In the genomic region with DNA sequence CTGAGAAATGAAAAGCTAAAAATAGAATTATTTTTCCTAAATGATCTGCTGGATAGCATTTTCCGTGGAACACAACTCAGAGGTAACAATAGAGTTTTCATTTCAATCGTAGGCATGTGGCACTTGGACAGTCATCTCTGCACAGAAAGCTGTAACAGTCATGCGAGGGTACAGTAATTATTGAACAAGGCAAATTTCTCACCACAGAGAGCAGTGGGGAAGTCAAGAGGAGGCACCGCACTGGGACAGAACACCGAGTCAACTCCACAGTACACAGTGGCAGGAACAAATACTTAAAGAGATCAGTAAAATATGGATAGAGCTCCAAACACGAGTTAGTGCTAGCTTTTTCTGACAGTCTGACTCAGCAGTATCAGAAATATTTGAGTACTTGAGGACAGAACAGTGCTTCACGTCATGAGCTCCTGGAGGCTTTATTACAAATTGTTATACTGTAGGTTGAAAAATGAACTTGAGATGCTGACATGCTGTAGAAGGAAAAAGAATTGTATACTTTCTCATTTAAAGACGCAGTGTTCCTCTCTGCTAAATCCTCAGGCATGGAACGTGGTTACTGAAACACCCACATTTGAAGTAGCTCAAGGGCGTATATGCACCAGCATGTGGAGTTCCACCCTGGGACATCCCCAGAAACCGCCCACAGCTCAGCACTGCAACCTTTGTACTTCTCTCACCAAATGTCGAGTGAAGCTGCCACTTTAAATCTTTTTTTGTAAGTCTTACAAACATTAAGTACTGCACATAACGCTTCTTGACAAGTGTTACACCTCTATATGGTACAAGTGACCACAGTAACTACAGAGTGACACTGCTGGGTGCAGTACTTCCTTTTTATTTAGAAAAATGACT, we compare ENCODE assay signal across 2 cellular contexts.
TF ChIP-seq lines count a peak whose summit lies in the region.

No MANE protein-coding gene starts in this region.

TF ChIP-seq in HCT116, 20 proteins besides CTCF, POLR2A, EP300 and RAD21:
- no peak for TF ChIP-seq CBX3 (IDR thresholded peaks at IDR 0.05; ENCODE audit: low read depth)
- TF ChIP-seq POLR2AphosphoS5 (IDR thresholded peaks at IDR 0.05; ENCODE audit: low read depth, low read length), result no peak
- TF ChIP-seq TCF7L2 (IDR thresholded peaks at IDR 0.05; ENCODE audit: borderline replicate concordance, extremely low read depth, insufficient read depth, insufficient read length), result no peak
- no peak for TF ChIP-seq ZFX (IDR thresholded peaks at IDR 0.05)
- no peak for TF ChIP-seq JUND (IDR thresholded peaks at IDR 0.05)
- TF ChIP-seq ZNF274 (IDR thresholded peaks at IDR 0.05; ENCODE audit: low read depth, low read length), result no peak
- TF ChIP-seq SIN3A (IDR thresholded peaks at IDR 0.05; ENCODE audit: low read depth), result no peak
- TF ChIP-seq, protein P1, sequence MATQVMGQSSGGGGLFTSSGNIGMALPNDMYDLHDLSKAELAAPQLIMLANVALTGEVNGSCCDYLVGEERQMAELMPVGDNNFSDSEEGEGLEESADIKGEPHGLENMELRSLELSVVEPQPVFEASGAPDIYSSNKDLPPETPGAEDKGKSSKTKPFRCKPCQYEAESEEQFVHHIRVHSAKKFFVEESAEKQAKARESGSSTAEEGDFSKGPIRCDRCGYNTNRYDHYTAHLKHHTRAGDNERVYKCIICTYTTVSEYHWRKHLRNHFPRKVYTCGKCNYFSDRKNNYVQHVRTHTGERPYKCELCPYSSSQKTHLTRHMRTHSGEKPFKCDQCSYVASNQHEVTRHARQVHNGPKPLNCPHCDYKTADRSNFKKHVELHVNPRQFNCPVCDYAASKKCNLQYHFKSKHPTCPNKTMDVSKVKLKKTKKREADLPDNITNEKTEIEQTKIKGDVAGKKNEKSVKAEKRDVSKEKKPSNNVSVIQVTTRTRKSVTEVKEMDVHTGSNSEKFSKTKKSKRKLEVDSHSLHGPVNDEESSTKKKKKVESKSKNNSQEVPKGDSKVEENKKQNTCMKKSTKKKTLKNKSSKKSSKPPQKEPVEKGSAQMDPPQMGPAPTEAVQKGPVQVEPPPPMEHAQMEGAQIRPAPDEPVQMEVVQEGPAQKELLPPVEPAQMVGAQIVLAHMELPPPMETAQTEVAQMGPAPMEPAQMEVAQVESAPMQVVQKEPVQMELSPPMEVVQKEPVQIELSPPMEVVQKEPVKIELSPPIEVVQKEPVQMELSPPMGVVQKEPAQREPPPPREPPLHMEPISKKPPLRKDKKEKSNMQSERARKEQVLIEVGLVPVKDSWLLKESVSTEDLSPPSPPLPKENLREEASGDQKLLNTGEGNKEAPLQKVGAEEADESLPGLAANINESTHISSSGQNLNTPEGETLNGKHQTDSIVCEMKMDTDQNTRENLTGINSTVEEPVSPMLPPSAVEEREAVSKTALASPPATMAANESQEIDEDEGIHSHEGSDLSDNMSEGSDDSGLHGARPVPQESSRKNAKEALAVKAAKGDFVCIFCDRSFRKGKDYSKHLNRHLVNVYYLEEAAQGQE (IDR thresholded peaks at IDR 0.05; ENCODE audit: low read depth), result no peak
- TF ChIP-seq, protein P2, sequence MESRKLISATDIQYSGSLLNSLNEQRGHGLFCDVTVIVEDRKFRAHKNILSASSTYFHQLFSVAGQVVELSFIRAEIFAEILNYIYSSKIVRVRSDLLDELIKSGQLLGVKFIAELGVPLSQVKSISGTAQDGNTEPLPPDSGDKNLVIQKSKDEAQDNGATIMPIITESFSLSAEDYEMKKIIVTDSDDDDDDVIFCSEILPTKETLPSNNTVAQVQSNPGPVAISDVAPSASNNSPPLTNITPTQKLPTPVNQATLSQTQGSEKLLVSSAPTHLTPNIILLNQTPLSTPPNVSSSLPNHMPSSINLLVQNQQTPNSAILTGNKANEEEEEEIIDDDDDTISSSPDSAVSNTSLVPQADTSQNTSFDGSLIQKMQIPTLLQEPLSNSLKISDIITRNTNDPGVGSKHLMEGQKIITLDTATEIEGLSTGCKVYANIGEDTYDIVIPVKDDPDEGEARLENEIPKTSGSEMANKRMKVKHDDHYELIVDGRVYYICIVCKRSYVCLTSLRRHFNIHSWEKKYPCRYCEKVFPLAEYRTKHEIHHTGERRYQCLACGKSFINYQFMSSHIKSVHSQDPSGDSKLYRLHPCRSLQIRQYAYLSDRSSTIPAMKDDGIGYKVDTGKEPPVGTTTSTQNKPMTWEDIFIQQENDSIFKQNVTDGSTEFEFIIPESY (IDR thresholded peaks at IDR 0.05; ENCODE audit: extremely low read depth, insufficient replicate concordance, low read length), result no peak
- TF ChIP-seq YY1 (IDR thresholded peaks at IDR 0.05; ENCODE audit: extremely low read depth, insufficient replicate concordance, low read depth, low read length), result no peak
- TF ChIP-seq SP1 (IDR thresholded peaks at IDR 0.05; ENCODE audit: low read depth), result no peak
- TF ChIP-seq, protein P3, sequence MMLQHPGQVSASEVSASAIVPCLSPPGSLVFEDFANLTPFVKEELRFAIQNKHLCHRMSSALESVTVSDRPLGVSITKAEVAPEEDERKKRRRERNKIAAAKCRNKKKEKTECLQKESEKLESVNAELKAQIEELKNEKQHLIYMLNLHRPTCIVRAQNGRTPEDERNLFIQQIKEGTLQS (IDR thresholded peaks at IDR 0.05), result no peak

TF ChIP-seq in endothelial cell of umbilical vein, 7 proteins besides CTCF, POLR2A, EP300 and RAD21:
- TF ChIP-seq MYC (IDR thresholded peaks at IDR 0.05; ENCODE audit: low read depth, low read length) (no peak), FOS (IDR thresholded peaks at IDR 0.05; ENCODE audit: borderline replicate concordance, insufficient read depth, low read length) (no peak), JUN (IDR thresholded peaks at IDR 0.05; ENCODE audit: borderline replicate concordance, insufficient read depth, insufficient read length, low read depth) (no peak), POLR2AphosphoS5 (IDR thresholded peaks at IDR 0.05; ENCODE audit: insufficient read depth, low read depth, low read length) (no peak)
